ENCODE assay signal across 1 cellular context in genomic region chr16:29961127-29961478, GRCh38.
TF ChIP-seq lines count a peak whose summit lies in the region.

No MANE protein-coding gene starts in this region.

TF ChIP-seq in IMR-90, 13 proteins besides CTCF, POLR2A, EP300 and RAD21 (continued from another document):
- TF ChIP-seq ELK1 (IDR thresholded peaks at IDR 0.05; ENCODE audit: borderline replicate concordance, low read depth, low read length), result no peak
- no peak for TF ChIP-seq RFX5 (IDR thresholded peaks at IDR 0.05; ENCODE audit: low read depth, low read length)
- TF ChIP-seq USF2 (IDR thresholded peaks at IDR 0.05; ENCODE audit: low read depth, low read length), result no peak
- TF ChIP-seq FOS (IDR thresholded peaks at IDR 0.05; ENCODE audit: low read depth, low read length), result no peak
